In the genomic region with DNA sequence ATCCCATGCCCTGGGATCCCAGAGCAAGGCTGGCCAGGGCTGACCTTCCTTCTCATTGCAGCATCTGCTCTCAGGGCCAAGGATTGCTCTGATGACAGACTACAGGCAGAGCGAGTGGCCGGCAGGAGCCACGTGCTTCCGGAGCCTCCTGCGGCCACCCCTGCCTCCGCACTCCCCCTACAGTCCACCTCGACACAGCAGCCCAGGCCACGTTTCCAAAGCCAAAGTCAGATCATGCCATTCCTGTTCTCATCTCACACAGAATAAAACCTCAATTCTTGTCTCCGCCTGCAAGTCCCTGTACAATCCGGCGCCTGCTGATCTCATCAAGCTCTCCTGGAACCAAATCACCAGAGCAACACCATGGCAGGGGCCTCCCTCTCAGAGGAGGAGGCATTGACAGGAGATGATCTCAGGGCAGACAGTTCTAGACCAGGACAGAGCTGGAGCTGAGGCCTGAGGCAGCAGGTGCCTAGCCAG, we compare ENCODE assay signal across 9 cellular contexts. TPM values are rescaled to one million over a fixed set of nuclear protein-coding genes. Genes with fewer than 3 reads are reported as not detected.
DNase-seq lines count a peak whose midpoint lies in the region; ATAC-seq and TF ChIP-seq lines count a peak whose summit lies in the region.
"Had no signal": no experiment of that assay in that cellular context is flagged by ENCODE, and none has a peak within 500 bp of the region (broad histone marks: within the 10 kb centered on the region; RNA-seq: fewer than 3 reads in every experiment).

No MANE protein-coding gene starts in this region.

- CTCF ChIA-PET in IMR-90 (lab: Yijun Ruan, JAX): interaction anchor here (1.0 to 1.1 kb wide), 2 partner anchors 18 to 63 kb away, joined by 3 read pairs; no protein-coding TSS in a partner anchor

- H2AK5ac ChIP-seq in IMR-90 (ENCODE audit: low read depth, low read length): peak overlapping the region; percentile 23; the same call in 1 of the 2 replicates

- no peak overlapping the region for H3K23ac ChIP-seq in IMR-90 (ENCODE audit: low read depth, low read length)

- POLR2A ChIA-PET in IMR-90 (lab: Charles Lee; ENCODE audit: unreplicated experiment): no interaction called here

- peak overlapping the region; percentile 41; the same call in 1 of the 2 replicates for H2BK20ac ChIP-seq in IMR-90 (ENCODE audit: low read depth, low read length)

- H3K36me3 ChIP-seq in IMR-90 (ENCODE audit: control insufficient read depth, insufficient read depth, low read length) (no peaks in the 10 kb centered on the region), adrenal gland (replicated peaks in 1 of 2) (no peaks in the 10 kb centered on the region)

- WGBS in IMR-90 (ENCODE audit: extremely low coverage in 2 of 2, insufficient read length in 1 of 2), 2 experiments: 3% methylated on average over 8 of the region's 11 CpGs; no CpG with 5 or more reads in 1 of the 2 experiments
- 11 to 14% (median 13%) methylated on average over 6 to 11 of the region's 11 CpGs for WGBS in adrenal gland, 4 donors

- DNase-seq in EH (ENCODE audit: low read depth) (peak; percentile 86), IMR-90 (peak; percentile 84), adrenal gland (peak; percentile 78 to 93 (median 89)), left ventricle myocardium superior (peak; percentile 83), pulmonary artery endothelial cell (ENCODE audit: low read depth, low spot score) (peak; percentile 22)
- DNase-seq in activated CD4-positive, CD25-positive, alpha-beta regulatory T cell treated with anti-CD3 and anti-CD28 coated beads, Interleukin-2, amount 50 U/mL, for 72 hours: no peak
- no peak for DNase-seq in activated CD4-positive, alpha-beta T cell treated with anti-CD3 and anti-CD28 coated beads, Interleukin-2, amount 50 U/mL, for 1 hour

- TF ChIP-seq RAD21 in IMR-90 (IDR thresholded peaks at IDR 0.05; ENCODE audit: low read length): peak; percentile 93

- H3K79me1 ChIP-seq in IMR-90 (ENCODE audit: low read depth in 1 of 2, low read length in 2 of 2): no peaks in the 10 kb centered on the region

- in situ Hi-C loops in IMR-90 (cut with MboI; ENCODE audit: low sequenced_read_pairs): loop anchor here (5.0 kb wide), 1 partner anchor 162 kb away; no protein-coding TSS in a partner anchor

- no peaks in the 10 kb centered on the region for H4K20me1 ChIP-seq in IMR-90 (ENCODE audit: insufficient read depth, low read length)

- dilution Hi-C loops in IMR-90 (cut with HindIII; ENCODE audit: low sequenced_read_pairs, unreplicated experiment): no loop called here

- no peak overlapping the region for H4K5ac ChIP-seq in IMR-90 (ENCODE audit: low read depth, low read length)

- no peak overlapping the region for H2BK5ac ChIP-seq in IMR-90 (ENCODE audit: low read depth, low read length, poor library complexity, severe bottlenecking)

- H3K4me3 ChIP-seq in IMR-90 (ENCODE audit: insufficient read depth, low read depth, low read length): no peak overlapping the region
- H3K4me3 ChIP-seq in adrenal gland: no peak overlapping the region
- H3K4me3 ChIP-seq: SK-N-MC had no signal

- H3K9me3 ChIP-seq in IMR-90 (ENCODE audit: control insufficient read depth, insufficient read depth, low read length): no peaks in the 10 kb centered on the region
- H3K9me3 ChIP-seq in adrenal gland (replicated peaks in 1 of 3): no peaks in the 10 kb centered on the region

- ATAC-seq in GM21619 (IDR thresholded peaks at IDR 0.05; ENCODE audit: unreplicated experiment): peak; percentile 56
- peak; percentile 94 for ATAC-seq in IMR-90 (ENCODE audit: low read depth)
- peak; percentile 94 for ATAC-seq in left ventricle myocardium superior

- peak; percentile 92 for TF ChIP-seq CTCF in IMR-90 (conservative IDR thresholded peaks at IDR 0.05; ENCODE audit: low read depth, low read length)
- TF ChIP-seq CTCF in adrenal gland (IDR thresholded peaks at IDR 0.05): peak; percentile 70 to 93 (median 88)

- H3K4me1 ChIP-seq in IMR-90 (ENCODE audit: control insufficient read depth, insufficient read depth, low read length) (peaks cover 2% of the 10 kb centered on the region; the same call in 1 of the 2 replicates), adrenal gland (replicated peaks in 1 of 2) (peaks cover 3 to 22% of the 10 kb centered on the region in 2 donors)

- peak overlapping the region; percentile 65 for H4K91ac ChIP-seq in IMR-90 (ENCODE audit: insufficient read depth, low read depth, low read length)

- H3K56ac ChIP-seq in IMR-90 (ENCODE audit: extremely low read depth, insufficient read depth, low read length): no peak overlapping the region

- BruUV-seq in IMR-90 (replicated peaks; lab: Mats Ljungman, UMichigan): no TSS peak

- no peaks in the 10 kb centered on the region for H3K9me1 ChIP-seq in IMR-90 (ENCODE audit: insufficient read depth, low read length)

- no peak overlapping the region; the same call in 2 of the 3 replicates for H2BK15ac ChIP-seq in IMR-90 (ENCODE audit: low read depth, low read length)

- H3K27me3 ChIP-seq in IMR-90 (ENCODE audit: control insufficient read depth, insufficient read depth, low read length): no peaks in the 10 kb centered on the region
- no peaks in the 10 kb centered on the region for H3K27me3 ChIP-seq in adrenal gland

- no peak overlapping the region for H3K4me2 ChIP-seq in IMR-90 (ENCODE audit: low read depth, low read length)

- no peak overlapping the region for H3K18ac ChIP-seq in IMR-90 (ENCODE audit: low read depth, low read length)

- intact Hi-C loops in IMR-90 (cut with micrococcal nuclease) (loop anchor here (1.0 to 5.0 kb wide), 3 partner anchors 92 to 287 kb away; no protein-coding TSS in a partner anchor), adrenal gland (cut with DNase I) (loop anchor here (5.0 to 10.0 kb wide), 3 partner anchors 162 to 439 kb away; no protein-coding TSS in a partner anchor), left ventricle myocardium superior (cut with micrococcal nuclease) (loop anchor here (10.0 kb wide), 1 partner anchor 291 kb away; no protein-coding TSS in a partner anchor)

- peak overlapping the region; percentile 65; the same call in 1 of the 2 replicates for H3K14ac ChIP-seq in IMR-90 (replicated peaks; ENCODE audit: low read depth, low read length)

- H2BK120ac ChIP-seq in IMR-90 (ENCODE audit: low read depth, low read length): peak overlapping the region; percentile 50; the same call in 1 of the 2 replicates

- H3K27ac ChIP-seq in IMR-90 (ENCODE audit: insufficient read depth, low read length): no peak overlapping the region
- H3K27ac ChIP-seq in adrenal gland: peak overlapping the region in 4 of 5 donors; percentile 20 to 77 (median 52)
- H3K27ac ChIP-seq: SK-N-MC had no signal

- H3K9ac ChIP-seq in IMR-90 (ENCODE audit: low read depth, low read length): no peak overlapping the region

- TF ChIP-seq POLR2A in IMR-90 (IDR thresholded peaks at IDR 0.05; ENCODE audit: low read depth, low read length): no peak
- no peak for TF ChIP-seq POLR2A in adrenal gland (IDR thresholded peaks at IDR 0.05)

- H3K4ac ChIP-seq in IMR-90 (ENCODE audit: low read depth, low read length): peak overlapping the region; percentile 54

- H2AK9ac ChIP-seq in IMR-90 (replicated peaks; ENCODE audit: low read depth, low read length, poor library complexity): peak overlapping the region; percentile 84

- H2AFZ ChIP-seq in IMR-90 (replicated peaks; ENCODE audit: low read length, poor library complexity): peak overlapping the region; percentile 74

- peak overlapping the region in 1 of 2 experiments; percentile 7; a peak in 1 of 4 replicates for H4K8ac ChIP-seq in IMR-90 (ENCODE audit: low read depth in 2 of 2, low read length in 2 of 2)

TF ChIP-seq in IMR-90, 13 proteins besides CTCF, POLR2A, EP300 and RAD21 (continues in another document):
- TF ChIP-seq NFE2L2 (IDR thresholded peaks at IDR 0.05; ENCODE audit: low read depth, low read length) (no peak), RCOR1 (IDR thresholded peaks at IDR 0.05; ENCODE audit: insufficient replicate concordance, low read length) (no peak), SMC3 (IDR thresholded peaks at IDR 0.05; ENCODE audit: low read depth, low read length) (peak; percentile 88), FOS (IDR thresholded peaks at IDR 0.05; ENCODE audit: low read depth, low read length) (no peak), BHLHE40 (IDR thresholded peaks at IDR 0.05; ENCODE audit: low read depth, low read length) (peak; percentile 50), MAZ (IDR thresholded peaks at IDR 0.05; ENCODE audit: borderline replicate concordance, low read depth, low read length) (peak; percentile 59; the same call in 1 of the 2 replicates), CEBPB (IDR thresholded peaks at IDR 0.05; ENCODE audit: low read depth, low read length) (peak; percentile 74; the same call in 1 of the 2 replicates), MXI1 (IDR thresholded peaks at IDR 0.05; ENCODE audit: borderline replicate concordance, low read depth, low read length) (peak; percentile 97)

RNA-seq across cellular contexts. Expression of a gene that starts 20.9 kb away (rescaled TPM):
- total RNA-seq in IMR-90 (2012; rRNA removed) (not detected in 2 replicates), adrenal gland (not detected), left ventricle myocardium superior (0.25 TPM), pulmonary artery endothelial cell (not detected in 2 replicates)
- polyA plus RNA-seq in IMR-90 (2012; rRNA removed) (not detected in 2 replicates), adrenal gland (under 1 TPM in 1 of 3 donors, not detected in 2; 0.17 TPM)
- polyA plus RNA-seq in IMR-90 (2012; cell fraction: cytosol; rRNA removed): not detected in 2 replicates
- not detected in 2 replicates for polyA plus RNA-seq in IMR-90 (2012; cell fraction: nucleus; rRNA removed; ENCODE audit: low replicate concordance)

RNA-seq across cellular contexts. Expression of a gene that starts 23.1 kb away (rescaled TPM):
- total RNA-seq in IMR-90 (2012; rRNA removed): 21.7 and 25.3 TPM in 2 replicates
- polyA plus RNA-seq in IMR-90 (2012; rRNA removed): 34.1 and 38.1 TPM in 2 replicates
- 45.7 and 62.0 TPM in 2 replicates for polyA plus RNA-seq in IMR-90 (2012; cell fraction: cytosol; rRNA removed)
- polyA plus RNA-seq in IMR-90 (2012; cell fraction: nucleus; rRNA removed; ENCODE audit: low replicate concordance): 134 and 167 TPM in 2 replicates
- total RNA-seq in adrenal gland: 100 to 1,000 TPM in 4 of 8 donors, 10 to 100 TPM in 4; 52.7 to 142 (median 96.4) TPM
- polyA plus RNA-seq in adrenal gland: 100 to 1,000 TPM in 2 of 3 donors, 10 to 100 TPM in 1; 43.3 to 183 (median 152) TPM
- 24.1 TPM for total RNA-seq in left ventricle myocardium superior
- 43.4 and 60.9 TPM in 2 replicates for total RNA-seq in pulmonary artery endothelial cell

RNA-seq across cellular contexts. Expression of a gene that starts 45.9 kb away (rescaled TPM):
- total RNA-seq in IMR-90 (2012; rRNA removed) (15.8 and 20.6 TPM in 2 replicates), adrenal gland (10 to 100 TPM in 7 of 8 donors, 1 to 10 TPM in 1; 6.8 to 47.6 (median 13.0) TPM), left ventricle myocardium superior (20.7 TPM), pulmonary artery endothelial cell (14.2 and 14.5 TPM in 2 replicates)
- polyA plus RNA-seq in IMR-90 (2012; rRNA removed) (83.4 and 95.6 TPM in 2 replicates), adrenal gland (100 to 1,000 TPM in 1 of 3 donors, 10 to 100 TPM in 2; 28.1 to 101 (median 28.7) TPM)
- polyA plus RNA-seq in IMR-90 (2012; cell fraction: cytosol; rRNA removed): 27.4 and 66.8 TPM in 2 replicates
- 778 and 1,218 TPM in 2 replicates for polyA plus RNA-seq in IMR-90 (2012; cell fraction: nucleus; rRNA removed; ENCODE audit: low replicate concordance)

Comparison
In these comparisons a context has a peak if more than half of its experiments do, and no peak if none do; other contexts are left out.
1. DNase-seq: peak in EH (single experiment), IMR-90 (single experiment), adrenal gland (7 of 7), left ventricle myocardium superior (single experiment) and pulmonary artery endothelial cell (single experiment); none in activated CD4-positive, CD25-positive, alpha-beta regulatory T cell treated with anti-CD3 and anti-CD28 coated beads, Interleukin-2, amount 50 U/mL, for 72 hours (single experiment) and activated CD4-positive, alpha-beta T cell treated with anti-CD3 and anti-CD28 coated beads, Interleukin-2, amount 50 U/mL, for 1 hour (single experiment).
2. Peak in every context shown above with its lines, with median percentiles within 50 percentile points of each other: ATAC-seq.